Comparison of ENCODE assay signal across 8 cellular contexts in genomic region chr3:126474498-126475410, GRCh38. TPM values are rescaled to one million over a fixed set of nuclear protein-coding genes. Genes with fewer than 3 reads are reported as not detected.
DNase-seq lines count a peak whose midpoint lies in the region; ATAC-seq, FAIRE-seq and TF ChIP-seq lines count a peak whose summit lies in the region.

No MANE protein-coding gene starts in this region.

- intact Hi-C loops in GM12878 (cut with micrococcal nuclease; ENCODE audit: unreplicated experiment) = loop anchor here (10.0 kb wide), 1 partner anchor 230 kb away; no protein-coding TSS in a partner anchor

- RAD21 ChIA-PET in GM12878 (lab: Charles Lee; ENCODE audit: unreplicated experiment) = interaction anchor here (0.6 to 1.4 kb wide), 3 partner anchors 44 to 754 kb away, joined by 3 to 5 read pairs (median 4); no protein-coding TSS in a partner anchor

- DNase-seq in Caki2 (ENCODE audit: low read depth) (peak; percentile 38), GM19239 (ENCODE audit: insufficient read length, low spot score) (peak; percentile 52), SJSA1 (ENCODE audit: low read depth in 1 of 2, low spot score in 2 of 2) (peak in 1 of 2 experiments; percentile 26), GM12878 (ENCODE audit: low read depth, low spot score) (no peak), immature natural killer cell (peak in 2 of 3 donors; percentile 31 to 55), amniotic stem cell (lab: John Stamatoyannopoulos, UW) (no peak)
- peak in 3 of 4 experiments; percentile 13 to 20 (median 16) for DNase-seq in stimulated activated CD4-positive, alpha-beta T cell treated with anti-CD3 and anti-CD28 coated beads, Interleukin-1b, Interleukin-23, amount 100 ng/mL, for 24 hours (ENCODE audit: low read depth in 4 of 4, low spot score in 1 of 4)

- WGBS in GM12878 (ENCODE audit: insufficient coverage, insufficient replicate concordance, low lambda C conversion rate, missing lambda C conversion rate) = 21% methylated on average over 70 of the region's 72 CpGs

- SMC1A ChIA-PET in GM12878 (lab: Charles Lee; ENCODE audit: uncharacterized antibody, unreplicated experiment) = interaction anchor here (0.8 to 1.1 kb wide), 2 partner anchors 82 to 228 kb away, joined by 3 read pairs; no protein-coding TSS in a partner anchor

- POLR2A ChIA-PET in GM12878 (lab: Charles Lee) = interaction anchor here (0.6 to 0.7 kb wide), 3 partner anchors 9 to 496 kb away, joined by 3 read pairs; no protein-coding TSS in a partner anchor

- FAIRE-seq in GM19239 (lab: Jason Lieb, UNC) = peak; percentile 81
- FAIRE-seq in GM12878 (lab: Jason Lieb, UNC) = no peak

- H2AFZ ChIP-seq in GM12878 (ENCODE audit: control insufficient read depth, low read depth, low read length) = no peak overlapping the region; the same call in 1 of the 2 replicates

- H3K36me3 ChIP-seq in SJSA1 (peaks cover 43% of the 10 kb centered on the region), GM12878 (ENCODE audit: control insufficient read depth in 2 of 2, insufficient read depth in 2 of 2, low read length in 1 of 2) (peaks cover 4 to 10% of the 10 kb centered on the region in 2 experiments; a peak in 3 of 4 replicates)

- peak in 1 of 3 experiments; percentile 14; a peak in 1 of 6 replicates for TF ChIP-seq CTCF in GM12878 (IDR thresholded peaks at IDR 0.05 in 2 of 3, conservative IDR thresholded peaks at IDR 0.05 in 1 of 3; ENCODE audit: control insufficient read depth in 2 of 3, extremely low read depth in 1 of 3, insufficient read depth in 1 of 3, low read depth in 3 of 3, low read length in 3 of 3)

- H3K79me2 ChIP-seq in GM12878 (ENCODE audit: control insufficient read depth, insufficient read depth, low read length) = peaks cover 30% of the 10 kb centered on the region

- peaks cover under 1 to 14% (median under 1%) of the 10 kb centered on the region in 3 donors for H3K36me3 Mint-ChIP-seq in immature natural killer cell

- H3K4me1 ChIP-seq in SJSA1 (replicated peaks) (peaks cover 21% of the 10 kb centered on the region), GM12878 (ENCODE audit: control insufficient read depth, insufficient read depth, low read length) (peaks cover 9% of the 10 kb centered on the region; the same call in 1 of the 2 replicates)

- no peaks in the 10 kb centered on the region for H3K9me3 Mint-ChIP-seq in immature natural killer cell

- H3K4me3 ChIP-seq in SJSA1 (peak overlapping the region; percentile 97), GM12878 (peak overlapping the region; percentile 75)

- peak overlapping the region; percentile 25 to 85 (median 80) for H3K27ac Mint-ChIP-seq in immature natural killer cell

- peaks cover 46 to 61% of the 10 kb centered on the region in 2 donors for H3K4me1 Mint-ChIP-seq in immature natural killer cell

- H3K9ac ChIP-seq in GM12878 (ENCODE audit: control insufficient read depth, insufficient read depth, low read length) = peak overlapping the region; percentile 82

- no peak for TF ChIP-seq RAD21 in GM12878 (IDR thresholded peaks at IDR 0.05; ENCODE audit: insufficient read depth, low read depth, low read length)

- H3K4me2 ChIP-seq in GM12878 (ENCODE audit: control insufficient read depth, insufficient read depth) = peak overlapping the region; percentile 56

- 0 out of 2 replicates have a peak, but pooled peaks have one; percentile 29 for TF ChIP-seq POLR2A in GM12878 (IDR thresholded peaks at IDR 0.05; ENCODE audit: low read depth, low read length)

- H3K27me3 ChIP-seq in SJSA1 (replicated peaks) (no peaks in the 10 kb centered on the region), GM12878 (replicated peaks in 1 of 2; ENCODE audit: control insufficient read depth in 2 of 2, insufficient read depth in 2 of 2, low read length in 1 of 2) (no peaks in the 10 kb centered on the region)

- peaks cover 0 to 5% (median 0%) of the 10 kb centered on the region in 3 donors for H3K27me3 Mint-ChIP-seq in immature natural killer cell (ENCODE audit: low read depth in 3 of 3)

- H3K27ac ChIP-seq in SJSA1 (no peak overlapping the region), GM12878 (ENCODE audit: control insufficient read depth, insufficient read depth) (peak overlapping the region; percentile 61)

- BruUV-seq in GM12878 (replicated peaks; lab: Mats Ljungman, UMichigan) = no TSS peak

- in situ Hi-C loops in Caki2 (cut with HindIII; ENCODE audit: low pct_unique_long_range_greater_than_20kb, low sequenced_read_pairs) = no loop called here
- in situ Hi-C loops in GM12878 (cut with MboI) = loop anchor here (10.0 kb wide), 1 partner anchor 560 kb away; no protein-coding TSS in a partner anchor

- ATAC-seq in HG03196 (IDR thresholded peaks at IDR 0.05; ENCODE audit: unreplicated experiment) (peak; percentile 19), GM12878 (peak; percentile 53)

- H3K4me3 Mint-ChIP-seq in immature natural killer cell = peak overlapping the region; percentile 77 to 86 (median 84)

- H4K20me1 ChIP-seq in GM12878 (ENCODE audit: control insufficient read depth, insufficient read depth) = peaks cover 8% of the 10 kb centered on the region; the same call in 1 of the 2 replicates

- TF ChIP-seq EP300 in GM12878 (IDR thresholded peaks at IDR 0.05; ENCODE audit: borderline replicate concordance in 1 of 2, control insufficient read depth in 1 of 2, low read depth in 2 of 2, low read length in 2 of 2) = no peak

- CTCF ChIA-PET in GM12878 (lab: Yijun Ruan, JAX) = interaction anchor here (1.1 to 1.5 kb wide), 2 partner anchors 81 to 85 kb away, joined by 3 to 5 read pairs; partner anchors contain the start of gene CFAP100

- H3K9me3 ChIP-seq in SJSA1 (replicated peaks) = 0 out of 2 replicates have a peak, but pooled peaks cover 5% of the 10 kb centered on the region
- H3K9me3 ChIP-seq in GM12878 (replicated peaks; ENCODE audit: control insufficient read depth, insufficient read depth, low read length) = no peaks in the 10 kb centered on the region

RNA-seq across cellular contexts. Expression of gene ZXDC, which starts 0.9 kb away (rescaled TPM):
- 8.6 and 9.6 TPM in 2 replicates for total RNA-seq in Caki2 (2014; rRNA removed; shearing (Covaris generic); ENCODE audit: low replicate concordance)
- total RNA-seq in SJSA1 (2014; rRNA removed; shearing (Covaris generic)) = 7.0 and 14.0 TPM in 2 replicates
- 79.9 and 87.5 TPM in 2 replicates for total RNA-seq in GM12878 (2013; cell fraction: nucleolus; rRNA removed)
- 12.9 and 15.0 TPM in 2 replicates for total RNA-seq in GM12878 (2014; rRNA removed)
- total RNA-seq in GM12878 (2014; rRNA removed; fragmentation: Illumina TruSeq; extraction: Trizol) = 7.5 and 8.1 TPM in 2 replicates
- total RNA-seq in GM12878 (2021) = 14.7 and 15.3 TPM in 2 replicates
- 7.5 TPM for polyA plus RNA-seq in GM12878 (2011; ENCODE audit: low read depth)
- 6.9 and 12.9 TPM in 2 replicates for polyA plus RNA-seq in GM12878 (2011; rRNA removed)
- polyA plus RNA-seq in GM12878 (2011; cell fraction: cytosol; rRNA removed) = 14.2 and 16.0 TPM in 2 replicates
- polyA plus RNA-seq in GM12878 (2011; cell fraction: nucleus; rRNA removed) = 42.0 and 49.6 TPM in 2 replicates
- polyA plus RNA-seq in GM12878 (2012) = 7.6 and 8.6 TPM in 2 replicates
- polyA plus RNA-seq in GM12878 (2014; fragmentation: Illumina TruSeq; extraction: Trizol) = 5.8 and 8.9 TPM in 2 replicates
- 1 to 10 TPM in 1 of 2 experiments, under 1 TPM in 1; 0.72 to 1.2 TPM for polyA plus RNA-seq in GM12878 (2014; fragmentation: Nextera tagmentation; extraction: Ambion mirVana)
- 12.1 and 13.7 TPM in 2 replicates for polyA plus RNA-seq in GM12878 (2014; rRNA removed)
- 1 to 10 TPM; 1.3 to 6.6 TPM for polyA plus RNA-seq in GM12878 (2016; fragmentation: Nextera tagmentation; extraction: Ambion mirVana)
- polyA minus RNA-seq in GM12878 (2011; rRNA and poly(A)+ RNA removed) = 19.6 and 25.7 TPM in 2 replicates
- polyA minus RNA-seq in GM12878 (2011; cell fraction: cytosol; rRNA and poly(A)+ RNA removed) = 9.1 and 10.8 TPM in 2 replicates
- polyA minus RNA-seq in GM12878 (2011; cell fraction: nucleus; rRNA and poly(A)+ RNA removed) = 25.8 and 39.0 TPM in 2 replicates
- 10 to 100 TPM in 2 of 3 donors, 1 to 10 TPM in 1; 9.6 to 17.2 (median 11.8) TPM for polyA plus RNA-seq in immature natural killer cell

RNA-seq across cellular contexts. Expression of gene UROC1, which starts 42.8 kb away (rescaled TPM):
- not detected in 2 replicates for total RNA-seq in Caki2 (2014; rRNA removed; shearing (Covaris generic); ENCODE audit: low replicate concordance)
- not detected in 2 replicates for total RNA-seq in SJSA1 (2014; rRNA removed; shearing (Covaris generic))
- not detected in 2 replicates for total RNA-seq in GM12878 (2013; cell fraction: nucleolus; rRNA removed)
- total RNA-seq in GM12878 (2014; rRNA removed) (not detected in 2 replicates), GM12878 (2014; rRNA removed; fragmentation: Illumina TruSeq; extraction: Trizol) (not detected in 2 replicates), GM12878 (2021) (not detected in 2 replicates)
- polyA plus RNA-seq in GM12878 (2011; ENCODE audit: low read depth) = not detected
- polyA plus RNA-seq in GM12878 (2011; rRNA removed) (not detected in 2 replicates), GM12878 (2014; fragmentation: Illumina TruSeq; extraction: Trizol) (not detected in 2 replicates), GM12878 (2014; fragmentation: Nextera tagmentation; extraction: Ambion mirVana) (not detected), GM12878 (2014; rRNA removed) (not detected in 2 replicates), GM12878 (2016; fragmentation: Nextera tagmentation; extraction: Ambion mirVana) (under 1 TPM in 1 of 2 experiments, not detected in 1; 0.04 TPM), immature natural killer cell (not detected)
- polyA plus RNA-seq in GM12878 (2011; cell fraction: cytosol; rRNA removed) = not detected in 2 replicates
- not detected in 2 replicates for polyA plus RNA-seq in GM12878 (2011; cell fraction: nucleus; rRNA removed)
- polyA plus RNA-seq in GM12878 (2012) = not detected in 2 replicates
- not detected in 2 replicates for polyA minus RNA-seq in GM12878 (2011; rRNA and poly(A)+ RNA removed)
- polyA minus RNA-seq in GM12878 (2011; cell fraction: cytosol; rRNA and poly(A)+ RNA removed) = not detected in 2 replicates
- polyA minus RNA-seq in GM12878 (2011; cell fraction: nucleus; rRNA and poly(A)+ RNA removed) = not detected in 2 replicates

RNA-seq across cellular contexts. Expression of gene CHST13, which starts 49.2 kb away (rescaled TPM):
- 1.6 TPM in 1 of 2 replicates, not detected in the other for total RNA-seq in Caki2 (2014; rRNA removed; shearing (Covaris generic); ENCODE audit: low replicate concordance)
- total RNA-seq in SJSA1 (2014; rRNA removed; shearing (Covaris generic)) = not detected in 2 replicates
- not detected in 2 replicates for total RNA-seq in GM12878 (2013; cell fraction: nucleolus; rRNA removed)
- total RNA-seq in GM12878 (2014; rRNA removed) (not detected in 2 replicates), GM12878 (2014; rRNA removed; fragmentation: Illumina TruSeq; extraction: Trizol) (not detected in 2 replicates), GM12878 (2021) (not detected in 2 replicates)
- not detected for polyA plus RNA-seq in GM12878 (2011; ENCODE audit: low read depth)
- polyA plus RNA-seq in GM12878 (2011; rRNA removed) (not detected in 2 replicates), GM12878 (2014; fragmentation: Illumina TruSeq; extraction: Trizol) (not detected in 2 replicates), GM12878 (2014; fragmentation: Nextera tagmentation; extraction: Ambion mirVana) (not detected), GM12878 (2014; rRNA removed) (not detected in 2 replicates), GM12878 (2016; fragmentation: Nextera tagmentation; extraction: Ambion mirVana) (not detected), immature natural killer cell (under 1 TPM in 1 of 3 donors, not detected in 2; 0.67 TPM)
- not detected in 2 replicates for polyA plus RNA-seq in GM12878 (2011; cell fraction: cytosol; rRNA removed)
- not detected in 2 replicates for polyA plus RNA-seq in GM12878 (2011; cell fraction: nucleus; rRNA removed)
- polyA plus RNA-seq in GM12878 (2012) = not detected in 2 replicates
- polyA minus RNA-seq in GM12878 (2011; rRNA and poly(A)+ RNA removed) = not detected in 2 replicates
- polyA minus RNA-seq in GM12878 (2011; cell fraction: cytosol; rRNA and poly(A)+ RNA removed) = not detected in 2 replicates
- not detected in 2 replicates for polyA minus RNA-seq in GM12878 (2011; cell fraction: nucleus; rRNA and poly(A)+ RNA removed)

Comparison
In these comparisons a context has a peak if more than half of its experiments do, and no peak if none do; other contexts are left out.
1. DNase-seq: peak in Caki2 (single experiment), GM19239 (single experiment), immature natural killer cell (2 of 3) and stimulated activated CD4-positive, alpha-beta T cell treated with anti-CD3 and anti-CD28 coated beads, Interleukin-1b, Interleukin-23, amount 100 ng/mL, for 24 hours (3 of 4); none in GM12878 (single experiment) and amniotic stem cell (single experiment).